Comparison of ENCODE assay signal across 16 cellular contexts in genomic region chr15:81327526-81327925, GRCh38. TPM values are rescaled to one million over a fixed set of nuclear protein-coding genes. Genes with fewer than 3 reads are reported as not detected.
DNase-seq lines count a peak whose midpoint lies in the region; ATAC-seq and TF ChIP-seq lines count a peak whose summit lies in the region.
"Had no signal": no experiment of that assay in that cellular context is flagged by ENCODE, and none has a peak within 500 bp of the region (broad histone marks: within the 10 kb centered on the region; RNA-seq: fewer than 3 reads in every experiment).

No MANE protein-coding gene starts in this region.

- no peaks in the 10 kb centered on the region for H3K27me3 ChIP-seq in tibial nerve
- H3K27me3 ChIP-seq: right lobe of liver had no signal

- ATAC-seq in HG02970 (IDR thresholded peaks at IDR 0.05; ENCODE audit: low FRiP score, unreplicated experiment), result no peak
- ATAC-seq: right lobe of liver had no signal

- H3K4me1 ChIP-seq in tibial nerve, result peaks cover 0 to 17% (median 9%) of the 10 kb centered on the region in 4 donors

- no peaks in the 10 kb centered on the region for H3K36me3 ChIP-seq in tibial nerve
- H3K36me3 ChIP-seq: right lobe of liver had no signal

- peak in 1 of 2 donors; percentile 38 for TF ChIP-seq EP300 in tibial nerve (IDR thresholded peaks at IDR 0.05)

- no peak for TF ChIP-seq CTCF in tibial nerve (IDR thresholded peaks at IDR 0.05)

- 55 to 66% methylated on average over 3 of the region's 3 CpGs for WGBS in tibial nerve, 2 donors

- peak overlapping the region in 1 of 4 donors; percentile 57 for H3K27ac ChIP-seq in tibial nerve
- H3K27ac ChIP-seq: right lobe of liver had no signal

- H3K9me3 ChIP-seq in tibial nerve, result no peaks in the 10 kb centered on the region
- H3K9me3 ChIP-seq: right lobe of liver had no signal

- no peak overlapping the region for H3K4me3 ChIP-seq in tibial nerve
- H3K4me3 ChIP-seq: right lobe of liver had no signal

- DNase-seq in EH (ENCODE audit: low read depth), result peak; percentile 91
- DNase-seq in MV-4-11 (lab: John Stamatoyannopoulos, UW), result peak; percentile 50
- DNase-seq in dedifferentiated amniotic fluid mesenchymal stem cell (ENCODE audit: extremely low spot score), result peak; percentile 83
- DNase-seq in renal cortical epithelial cell (ENCODE audit: low read depth), result peak; percentile 74
- no peak for DNase-seq in NCI-H2196 treated with DMSO at 0.1 percent for 48 hours (lab: John Stamatoyannopoulos, UW; ENCODE audit: unreplicated experiment)
- no peak for DNase-seq in NCI-H2196 (lab: John Stamatoyannopoulos, UW; ENCODE audit: unreplicated experiment)
- no peak for DNase-seq in tibial nerve (ENCODE audit: low spot score in 2 of 2)
- DNase-seq: activated CD4-positive, alpha-beta T cell treated with anti-CD3 and anti-CD28 coated beads, Interleukin-2, amount 50 U/mL, for 1 hour; caudate nucleus; Karpas-422; NCI-H2171 treated with DMSO at 0.1 percent for 48 hours; OCI-M1; right lobe of liver had no signal

- no peak for TF ChIP-seq POLR2A in tibial nerve (IDR thresholded peaks at IDR 0.05)

RNA-seq across cellular contexts. Expression of gene STARD5, which starts 3.6 kb away (rescaled TPM):
- total RNA-seq in renal cortical epithelial cell (0.52 and 3.0 TPM in 2 replicates), tibial nerve (1 to 10 TPM; 4.9 to 7.1 (median 6.1) TPM)

RNA-seq across cellular contexts. Expression of gene TMC3, which starts 46.5 kb away (rescaled TPM):
- total RNA-seq in renal cortical epithelial cell (not detected in 2 replicates), tibial nerve (not detected)
- total RNA-seq: endothelial cell of umbilical vein; T-helper 1 cell treated with Interleukin-12 subunit alpha and Interleukin-12 subunit beta and Interleukin-4 antibody, amounts not matched to agents 30 ng/mL and 1 ng/mL, for 36 hours had no signal

Comparison
In these comparisons a context has a peak if more than half of its experiments do, and no peak if none do; other contexts are left out.
1. DNase-seq: peak in EH (single experiment), MV-4-11 (single experiment), dedifferentiated amniotic fluid mesenchymal stem cell (single experiment) and renal cortical epithelial cell (single experiment); none in NCI-H2196 treated with DMSO at 0.1 percent for 48 hours (single experiment), NCI-H2196 (single experiment) and tibial nerve (0 of 2).